Comparison of ENCODE assay signal across 8 cellular contexts in the genomic region with DNA sequence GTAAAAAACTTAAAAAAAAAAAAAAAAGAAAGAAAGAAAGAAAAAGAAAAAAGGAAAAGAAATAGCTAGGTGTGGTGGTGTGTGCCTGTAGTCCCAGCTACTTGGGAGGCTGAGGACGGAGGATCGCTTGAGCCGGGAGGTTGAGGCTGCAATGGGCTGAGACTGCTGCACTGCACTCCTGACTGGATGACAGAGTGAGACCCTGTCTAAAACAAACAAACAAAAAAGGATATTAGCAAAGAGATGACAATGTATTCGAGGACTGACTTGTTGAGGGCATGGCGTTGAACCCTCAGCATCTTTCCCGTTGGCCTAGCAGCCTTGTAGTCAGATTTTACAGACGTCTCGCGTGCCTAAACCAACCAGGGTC. TPM values are rescaled to one million over a fixed set of nuclear protein-coding genes. Genes with fewer than 3 reads are reported as not detected.
DNase-seq lines count a peak whose midpoint lies in the region; ATAC-seq, FAIRE-seq and TF ChIP-seq lines count a peak whose summit lies in the region.

No MANE protein-coding gene starts in this region.

- H3K27me3 Mint-ChIP-seq in activated T-cell treated with anti-CD3 and anti-CD28 coated beads, Interleukin-2, amount 50 U/mL, for 24 hours: no peaks in the 10 kb centered on the region

- H3K4me1 ChIP-seq in K562 (replicated peaks in 1 of 2; ENCODE audit: control insufficient read depth in 2 of 2, insufficient read depth in 2 of 2, low read length in 2 of 2) (peaks cover 9 to 14% of the 10 kb centered on the region in 2 experiments; a peak in 4 of 5 replicates), lower lobe of right lung (peaks cover 15% of the 10 kb centered on the region), tibial artery (peaks cover 0 to 18% (median 10%) of the 10 kb centered on the region in 4 donors)

- peaks cover 27% of the 10 kb centered on the region for H3K4me1 Mint-ChIP-seq in activated T-cell treated with anti-CD3 and anti-CD28 coated beads, Interleukin-2, amount 50 U/mL, for 24 hours (ENCODE audit: low read depth)

- H3K36me3 ChIP-seq in K562 (ENCODE audit: control insufficient read depth, insufficient read depth, low read length): no peaks in the 10 kb centered on the region
- no peaks in the 10 kb centered on the region for H3K36me3 ChIP-seq in lower lobe of right lung
- H3K36me3 ChIP-seq in tibial artery: peaks cover 0 to 3% (median 0%) of the 10 kb centered on the region in 3 donors

- H3K27ac Mint-ChIP-seq in activated T-cell treated with anti-CD3 and anti-CD28 coated beads, Interleukin-2, amount 50 U/mL, for 24 hours: peak overlapping the region; percentile 84

- peak overlapping the region; percentile 92 for H3K4me3 Mint-ChIP-seq in activated T-cell treated with anti-CD3 and anti-CD28 coated beads, Interleukin-2, amount 50 U/mL, for 24 hours

- TF ChIP-seq POLR2A in K562 (conservative IDR thresholded peaks at IDR 0.05): no peak

- peak overlapping the region; percentile 82 to 93; a peak in 3 of 4 replicates for H3K9ac ChIP-seq in K562 (ENCODE audit: insufficient read depth in 1 of 2, low read depth in 2 of 2, low read length in 2 of 2)

- H3K36me3 Mint-ChIP-seq in activated T-cell treated with anti-CD3 and anti-CD28 coated beads, Interleukin-2, amount 50 U/mL, for 24 hours (ENCODE audit: low read depth): peaks cover 18% of the 10 kb centered on the region

- TSS peak; percentile 62 for BruUV-seq in K562 (replicated peaks; lab: Mats Ljungman, UMichigan)

- TF ChIP-seq EP300 in K562 (IDR thresholded peaks at IDR 0.05; ENCODE audit: low read length): no peak

- CTCF ChIA-PET in K562 (lab: Yijun Ruan, JAX; ENCODE audit: low intra/inter-chr PET ratio): no interaction called here

- TF ChIP-seq RAD21 in K562 (CRISPR knock-in tag; conservative IDR thresholded peaks at IDR 0.05 in 1 of 2, IDR thresholded peaks at IDR 0.05 in 1 of 2): no peak

- no peaks in the 10 kb centered on the region for H3K9me3 ChIP-seq in K562 (replicated peaks; ENCODE audit: control insufficient read depth, insufficient read depth, low read depth, low read length)
- no peaks in the 10 kb centered on the region for H3K9me3 ChIP-seq in lower lobe of right lung
- H3K9me3 ChIP-seq in tibial artery: no peaks in the 10 kb centered on the region

- H3K27ac ChIP-seq in K562 (ENCODE audit: extremely low read depth, low read depth, low read length) (peak overlapping the region; percentile 61; the same call in 1 of the 3 replicates), lower lobe of right lung (peak overlapping the region; percentile 83), tibial artery (peak overlapping the region; percentile 79 to 81)

- TF ChIP-seq CTCF in K562 (IDR thresholded peaks at IDR 0.05 in 2 of 3, conservative IDR thresholded peaks at IDR 0.05 in 1 of 3; ENCODE audit: insufficient read depth in 2 of 3, low read depth in 1 of 3, low read length in 3 of 3) (no peak), lower lobe of right lung (IDR thresholded peaks at IDR 0.05) (no peak), tibial artery (IDR thresholded peaks at IDR 0.05) (no peak)

- no peaks in the 10 kb centered on the region for H3K27me3 ChIP-seq in K562 (ENCODE audit: control insufficient read depth in 2 of 2, insufficient read depth in 2 of 2, low read length in 2 of 2)
- no peaks in the 10 kb centered on the region for H3K27me3 ChIP-seq in lower lobe of right lung (ENCODE audit: low read depth)
- H3K27me3 ChIP-seq in tibial artery: no peaks in the 10 kb centered on the region

- no peak for ATAC-seq in K562
- ATAC-seq in lower lobe of right lung: no peak
- no peak for ATAC-seq in HG02840 (IDR thresholded peaks at IDR 0.05; ENCODE audit: low FRiP score, unreplicated experiment)

- no peaks in the 10 kb centered on the region for H3K9me1 ChIP-seq in K562 (ENCODE audit: control insufficient read depth, insufficient read depth, low read length)

- 74% methylated on average over 7 of the region's 9 CpGs for WGBS in K562 (ENCODE audit: insufficient coverage, low coverage, missing lambda C conversion rate)

- H3K4me2 ChIP-seq in K562 (ENCODE audit: insufficient read depth, low read length): peak overlapping the region; percentile 92

- no peak for DNase-seq in activated T-cell treated with anti-CD3 and anti-CD28 coated beads, Interleukin-2, amount 50 U/mL, for 24 hours
- no peak for DNase-seq in activated T-cell treated with anti-CD3 and anti-CD28 coated beads, Interleukin-2, amount 50 U/mL, for 1 hour
- DNase-seq in K562 (ENCODE audit: extremely low read depth in 1 of 4, low spot score in 3 of 4) (no peak), lower lobe of right lung (no peak), tibial artery (no peak), NCI-H345 treated with DMSO at 0.1 percent for 48 hours (lab: John Stamatoyannopoulos, UW; ENCODE audit: unreplicated experiment) (no peak), T1000 (lab: John Stamatoyannopoulos, UW) (no peak)

- no peak for FAIRE-seq in K562 (lab: Jason Lieb, UNC)

- H4K20me1 ChIP-seq in K562 (replicated peaks; ENCODE audit: control insufficient read depth, insufficient read depth, low read length): no peaks in the 10 kb centered on the region

- in situ Hi-C loops in K562 (cut with MboI): no loop called here

- peak overlapping the region; percentile 98 for H2AFZ ChIP-seq in K562 (ENCODE audit: low read depth, low read length)

- peaks cover 7% of the 10 kb centered on the region; the same call in 2 of the 3 replicates for H3K79me2 ChIP-seq in K562 (ENCODE audit: control insufficient read depth, insufficient read depth, low read length)

- intact Hi-C loops in K562 (cut with micrococcal nuclease): no loop called here
- intact Hi-C loops in lower lobe of right lung (cut with DNase I): no loop called here
- intact Hi-C loops in tibial artery (cut with DNase I; ENCODE audit: low total_unique reads): no loop called here

- POLR2A ChIA-PET in K562 (lab: Yijun Ruan, JAX): interaction anchor here (1.4 to 2.4 kb wide), 3 partner anchors 15 to 68 kb away, joined by 3 to 6 read pairs (median 5); a partner anchor contains a TSS

- no peaks in the 10 kb centered on the region for H3K9me3 Mint-ChIP-seq in activated T-cell treated with anti-CD3 and anti-CD28 coated beads, Interleukin-2, amount 50 U/mL, for 24 hours

- peak overlapping the region; percentile 62; the same call in 1 of the 2 replicates for H3K4me3 ChIP-seq in K562
- peak overlapping the region; percentile 67 for H3K4me3 ChIP-seq in lower lobe of right lung
- H3K4me3 ChIP-seq in tibial artery: peak overlapping the region; percentile 67 to 70

TF ChIP-seq in K562, 482 proteins besides CTCF, POLR2A, EP300 and RAD21 (continues in another document):
- TF ChIP-seq ETS2 (tag; IDR thresholded peaks at IDR 0.05; ENCODE audit: borderline replicate concordance, poor library complexity, severe bottlenecking) (no peak), RBM25 (IDR thresholded peaks at IDR 0.05; ENCODE audit: low read depth, low read length, severe bottlenecking) (no peak), NCOA4 (IDR thresholded peaks at IDR 0.05; ENCODE audit: partially characterized antibody) (no peak), TARDBP (IDR thresholded peaks at IDR 0.05) (no peak), PHF21A (IDR thresholded peaks at IDR 0.05; ENCODE audit: borderline replicate concordance, low read depth) (no peak), SIRT6 (IDR thresholded peaks at IDR 0.05; ENCODE audit: low read depth, low read length) (no peak), NR3C1 (CRISPR knock-in tag; IDR thresholded peaks at IDR 0.05) (no peak), SMAD3 (CRISPR knock-in tag; conservative IDR thresholded peaks at IDR 0.05) (no peak), DACH1 (IDR thresholded peaks at IDR 0.05; ENCODE audit: partially characterized antibody) (no peak), ZNF436 (CRISPR knock-in tag; IDR thresholded peaks at IDR 0.05) (no peak), SRSF9 (IDR thresholded peaks at IDR 0.05; ENCODE audit: borderline replicate concordance, low read depth, low read length) (no peak), PTRF (tag; IDR thresholded peaks at IDR 0.05) (no peak), MYC (IDR thresholded peaks at IDR 0.05; ENCODE audit: low read depth, low read length) (no peak), MYC (CRISPR knock-in tag; IDR thresholded peaks at IDR 0.05; ENCODE audit: borderline replicate concordance, low read depth) (no peak)

RNA-seq across cellular contexts. Expression of a gene that starts 0.6 kb away (rescaled TPM):
- total RNA-seq in K562 (2011; cell fraction: chromatin; rRNA removed; ENCODE audit: low replicate concordance): 21.7 and 43.7 TPM in 2 replicates
- total RNA-seq in K562 (2011; cell fraction: nucleolus; rRNA removed): 13.4 and 13.7 TPM in 2 replicates
- total RNA-seq in K562 (2011; cell fraction: nucleoplasm; rRNA removed): 22.8 and 32.7 TPM in 2 replicates
- total RNA-seq in K562 (2014; rRNA removed) (10.9 and 11.4 TPM in 2 replicates), K562 (2014; rRNA removed; fragmentation: Illumina TruSeq; extraction: Trizol) (21.5 and 24.8 TPM in 2 replicates), K562 (2015; rRNA removed; fragmentation: Illumina TruSeq; extraction: Trizol) (18.8 and 19.1 TPM in 2 replicates), K562 (2021) (22.1 and 24.9 TPM in 2 replicates), lower lobe of right lung (33.9 TPM)
- polyA plus RNA-seq in K562 (2011; rRNA removed) (36.3 and 49.5 TPM in 2 replicates), K562 (2014; fragmentation: Illumina TruSeq; extraction: Trizol) (16.6 and 17.0 TPM in 2 replicates), K562 (2014; fragmentation: Nextera tagmentation; extraction: Ambion mirVana) (10 to 100 TPM; 59.9 to 62.2 TPM), K562 (2014; rRNA removed) (26.7 and 26.9 TPM in 2 replicates)
- polyA plus RNA-seq in K562 (2011; cell fraction: cytosol; rRNA removed): 9.1 and 17.4 TPM in 2 replicates
- 64.7 and 73.1 TPM in 2 replicates for polyA plus RNA-seq in K562 (2011; cell fraction: nucleus; rRNA removed)
- polyA plus RNA-seq in K562 (2012): 28.7 and 29.5 TPM in 2 replicates
- polyA minus RNA-seq in K562 (2011; rRNA and poly(A)+ RNA removed): 14.1 and 16.0 TPM in 2 replicates
- 6.1 and 6.9 TPM in 2 replicates for polyA minus RNA-seq in K562 (2011; cell fraction: cytosol; rRNA and poly(A)+ RNA removed)
- 12.4 and 14.8 TPM in 2 replicates for polyA minus RNA-seq in K562 (2011; cell fraction: nucleus; rRNA and poly(A)+ RNA removed)
